29 cellular contexts compared by ENCODE assay signal in the genomic region with DNA sequence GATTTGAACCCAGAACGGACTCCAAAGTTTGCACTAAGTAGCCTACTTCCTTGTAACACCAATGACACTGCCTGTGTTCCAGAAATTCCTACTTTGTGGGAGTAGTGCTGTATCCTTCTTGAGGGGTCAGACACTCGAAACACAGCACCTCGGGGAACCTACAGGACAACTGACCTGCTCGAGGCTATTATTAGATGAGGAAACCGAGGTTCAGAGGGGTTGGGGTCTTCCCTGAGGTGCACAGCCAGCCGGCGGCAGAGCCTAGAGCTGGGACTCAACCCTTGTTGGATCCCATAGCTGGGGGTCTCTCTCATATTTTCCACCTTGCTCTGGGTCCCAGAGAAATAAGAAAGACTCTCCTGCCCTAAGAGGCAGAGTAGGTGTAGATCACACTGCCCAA.
"Had no signal": no experiment of that assay in that cellular context is flagged by ENCODE, and none has a peak within 500 bp of the region (broad histone marks: within the 10 kb centered on the region; RNA-seq: fewer than 3 reads in every experiment).

No MANE protein-coding gene starts in this region.

- H3K36me3 ChIP-seq: ascending aorta, cardiac muscle cell, Peyer's patch had no signal

- H3K27ac ChIP-seq: ascending aorta, cardiac muscle cell had no signal

- H3K27me3 ChIP-seq: ascending aorta, cardiac muscle cell, Peyer's patch had no signal

- ATAC-seq: activated CD8-positive, alpha-beta T cell treated with anti-CD3 and anti-CD28 coated beads for 36 hours; activated T-cell treated with anti-CD3 and anti-CD28 coated beads, Interleukin-2, amount 50 U/mL, for 72 hours; activated T-helper 17 cell treated with anti-CD3 and anti-CD28 coated beads, Interleukin-2, amount 50 U/mL, for 72 hours; K562; PC-3 had no signal

- H3K9me3 ChIP-seq: ascending aorta had no signal

- H3K4me3 ChIP-seq: ascending aorta, cardiac muscle cell, K562, Peyer's patch had no signal

- FAIRE-seq: K562 had no signal

- DNase-seq: activated CD4-positive, alpha-beta T cell treated with anti-CD3 and anti-CD28 coated beads, Interleukin-2, amount 10 ng/mL, durations not matched to agents 24 days and 14 days; activated CD4-positive, alpha-beta T cell treated with anti-CD3 and anti-CD28 coated beads, Interleukin-2, amount 50 U/mL, for 4 hours; activated CD8-positive, alpha-beta T cell treated with anti-CD3 and anti-CD28 coated beads for 36 hours; activated effector memory CD4-positive, alpha-beta T cell treated with anti-CD3 and anti-CD28 coated beads, Interleukin-2, amount 50 U/mL, for 16 hours; activated naive CD4-positive, alpha-beta T cell; activated naive CD4-positive, alpha-beta T cell treated with anti-CD3 and anti-CD28 coated beads, Interleukin-2, amount 50 U/mL, for 16 hours; activated naive CD8-positive, alpha-beta T cell treated with anti-CD3 and anti-CD28 coated beads for 36 hours; activated T-cell treated with anti-CD3 and anti-CD28 coated beads, Interleukin-2, amount 50 U/mL, for 1 hour; activated T-cell treated with anti-CD3 and anti-CD28 coated beads, Interleukin-2, amount 50 U/mL, for 72 hours; amygdala; NCI-H1105; NCI-H1417 treated with DMSO at 0.1 percent for 48 hours; NCI-H1930; NCI-H2081 treated with DMSO at 0.1 percent for 48 hours; NCI-H345; NCI-H524 treated with DMSO at 0.1 percent for 48 hours; NK-92 treated with Interleukin-12 subunit alpha and Interleukin-12 subunit beta, amount 100 ng/mL, for 24 hours; PC-3; Peyer's patch; Right ventricle myocardium superior; RPMI8226; SW 1271; T-helper 1 cell; T-helper 2 cell; T-helper 9 cell had no signal
